Comparison of ENCODE assay signal across 16 cellular contexts in genomic region chr1:100643430-100644196, GRCh38.
DNase-seq lines count a peak whose midpoint lies in the region; ATAC-seq and TF ChIP-seq lines count a peak whose summit lies in the region.
"Had no signal": no experiment of that assay in that cellular context is flagged by ENCODE, and none has a peak within 500 bp of the region (broad histone marks: within the 10 kb centered on the region; RNA-seq: fewer than 3 reads in every experiment).

No MANE protein-coding gene starts in this region.

- H3K36me3 ChIP-seq in colonic mucosa (no peaks in the 10 kb centered on the region), spleen (no peaks in the 10 kb centered on the region)
- H3K36me3 ChIP-seq: breast epithelium, HAP-1 had no signal

- peak; percentile 88 for ATAC-seq in left colon

- TF ChIP-seq CTCF in colonic mucosa (IDR thresholded peaks at IDR 0.05): no peak
- no peak for TF ChIP-seq CTCF in spleen (IDR thresholded peaks at IDR 0.05 in 8 of 11, conservative IDR thresholded peaks at IDR 0.05 in 3 of 11)

- H3K9me3 ChIP-seq in colonic mucosa: no peaks in the 10 kb centered on the region
- peaks cover 0 to 12% (median 4%) of the 10 kb centered on the region in 8 donors for H3K9me3 ChIP-seq in spleen
- H3K9me3 ChIP-seq: HAP-1 had no signal

- H3K27ac ChIP-seq in colonic mucosa (no peak overlapping the region), spleen (peak overlapping the region in 7 of 8 donors; percentile 10 to 68 (median 49))
- H3K27ac ChIP-seq: breast epithelium, SK-N-MC had no signal

- H3K9ac ChIP-seq in colonic mucosa (ENCODE audit: low read depth in 2 of 2, low read length in 2 of 2): no peak overlapping the region

- H3K4me1 ChIP-seq in colonic mucosa (no peaks in the 10 kb centered on the region), spleen (peaks cover 0 to 18% (median 7%) of the 10 kb centered on the region in 6 donors)
- H3K4me1 ChIP-seq: breast epithelium, HAP-1 had no signal

- no peak for TF ChIP-seq POLR2A in spleen (IDR thresholded peaks at IDR 0.05)

- DNase-seq in HuH-7 (ENCODE audit: low spot score) (peak; percentile 23), colonic mucosa (peak; percentile 25), left colon (no peak), spleen (no peak), amygdala (lab: John Stamatoyannopoulos, UW) (no peak), C1 segment of cervical spinal cord (lab: John Stamatoyannopoulos, UW) (no peak), KG1 (lab: John Stamatoyannopoulos, UW) (no peak)
- DNase-seq: activated naive CD4-positive, alpha-beta T cell treated with Interleukin-2 at 50 U/mL for 16 hours; DND-41; hippocampal formation; KBM-7; NCI-H446; substantia nigra had no signal

- H3K4me3 ChIP-seq in colonic mucosa: no peak overlapping the region
- no peak overlapping the region for H3K4me3 ChIP-seq in spleen
- H3K4me3 ChIP-seq: breast epithelium, HAP-1, SK-N-MC had no signal

- intact Hi-C loops in colonic mucosa (cut with DNase I) (no loop called here), left colon (cut with DNase I, micrococcal nuclease) (no loop called here), spleen (cut with DNase I; ENCODE audit: low total_unique reads) (no loop called here)

- H3K27me3 ChIP-seq in colonic mucosa (no peaks in the 10 kb centered on the region), spleen (replicated peaks in 1 of 7) (no peaks in the 10 kb centered on the region)
- H3K27me3 ChIP-seq: breast epithelium had no signal

- 45 to 75% (median 58%) methylated on average over 4 of the region's 4 CpGs for WGBS in spleen, 5 donors

Comparison
In these comparisons a context has a peak if more than half of its experiments do, and no peak if none do; other contexts are left out.
1. DNase-seq: peak in HuH-7 (single experiment) and colonic mucosa (single experiment); none in left colon (0 of 2), spleen (single experiment), amygdala (0 of 56), C1 segment of cervical spinal cord (0 of 14) and KG1 (single experiment).